Comparison of ENCODE assay signal across 8 cellular contexts in genomic region chr1:229557913-229558414, GRCh38. TPM values are rescaled to one million over a fixed set of nuclear protein-coding genes. Genes with fewer than 3 reads are reported as not detected.
A peak's percentile ranks its signal among the peaks of the same experiment; 100 is the strongest.
DNase-seq lines count a peak whose midpoint lies in the region; ATAC-seq and TF ChIP-seq lines count a peak whose summit lies in the region.

No MANE protein-coding gene starts in this region.

- H3K9me3 ChIP-seq in BE2C (no peaks in the 10 kb centered on the region), SK-N-SH (no peaks in the 10 kb centered on the region)

- no peak overlapping the region for H2AFZ ChIP-seq in SK-N-SH (ENCODE audit: low read depth)

- H3K27ac ChIP-seq in SK-N-SH (ENCODE audit: low read depth in 2 of 2, low read length in 1 of 2), result peak overlapping the region; percentile 10 to 75; a peak in 2 of 4 replicates

- H3K36me3 ChIP-seq in BE2C (no peaks in the 10 kb centered on the region), SK-N-SH (replicated peaks in 1 of 2; ENCODE audit: control insufficient read depth in 1 of 2, insufficient read depth in 2 of 2, low read length in 1 of 2) (no peaks in the 10 kb centered on the region)

- 0% methylated on average over 10 of the region's 59 CpGs for WGBS in SK-N-SH (ENCODE audit: low lambda C conversion rate)

- H3K4me1 ChIP-seq in BE2C (no peaks in the 10 kb centered on the region; the same call in none of the 2 replicates), SK-N-SH (ENCODE audit: control insufficient read depth in 1 of 2, insufficient read depth in 2 of 2, low read depth in 1 of 2, low read length in 1 of 2) (peaks cover 0 to 14% of the 10 kb centered on the region in 2 experiments; a peak in 2 of 4 replicates)

- H4K20me1 ChIP-seq in SK-N-SH (ENCODE audit: insufficient read depth), result peaks cover 3% of the 10 kb centered on the region

- H3K9ac ChIP-seq in SK-N-SH, result peak overlapping the region; percentile 66; the same call in 1 of the 2 replicates

- POLR2A ChIA-PET in SK-N-SH (lab: Yijun Ruan, JAX), result interaction anchor here (0.9 to 1.2 kb wide), 2 partner anchors 30 to 69 kb away, joined by 4 read pairs; no protein-coding TSS in a partner anchor

- peak overlapping the region; percentile 73 for H3K4me3 ChIP-seq in BE2C (ENCODE audit: low read depth, low read length)
- H3K4me3 ChIP-seq in SK-N-SH (ENCODE audit: low read depth in 2 of 2, low read length in 1 of 2), result peak overlapping the region; percentile 72 to 90

- no peak for TF ChIP-seq EP300 in SK-N-SH (IDR thresholded peaks at IDR 0.05; ENCODE audit: borderline replicate concordance in 1 of 2, low read depth in 1 of 2, low read length in 1 of 2)

- TF ChIP-seq CTCF in BE2C (IDR thresholded peaks at IDR 0.05; ENCODE audit: low read depth, low read length) (no peak), SK-N-SH (IDR thresholded peaks at IDR 0.05) (no peak)

- H3K27me3 ChIP-seq in BE2C, result no peaks in the 10 kb centered on the region
- H3K27me3 ChIP-seq in SK-N-SH (ENCODE audit: insufficient read depth), result no peaks in the 10 kb centered on the region

- H3K4me2 ChIP-seq in SK-N-SH, result peak overlapping the region; percentile 93

- peak; percentile 55 for DNase-seq in BE2C
- peak; percentile 80 for DNase-seq in SK-N-SH
- DNase-seq in amygdala (lab: John Stamatoyannopoulos, UW), result peak in 36 of 56 donors; percentile 6 to 69 (median 32)
- DNase-seq in hepatic stellate cell (ENCODE audit: low spot score), result peak; percentile 41
- peak; percentile 49 for DNase-seq in putamen (ENCODE audit: low spot score)
- DNase-seq in cerebellar nuclear complex (lab: John Stamatoyannopoulos, UW), result no peak

- peaks cover 50% of the 10 kb centered on the region for H3K79me2 ChIP-seq in SK-N-SH (ENCODE audit: insufficient read depth)

- peak; percentile 24 for ATAC-seq in GM19023 (IDR thresholded peaks at IDR 0.05; ENCODE audit: unreplicated experiment)
- ATAC-seq in HG03135 (IDR thresholded peaks at IDR 0.05; ENCODE audit: unreplicated experiment), result peak; percentile 23

- no peak for TF ChIP-seq RAD21 in SK-N-SH (IDR thresholded peaks at IDR 0.05; ENCODE audit: low read length)

- no peaks in the 10 kb centered on the region for H3F3A ChIP-seq in SK-N-SH (replicated peaks; ENCODE audit: insufficient read depth)

- no peaks in the 10 kb centered on the region for H3K9me2 ChIP-seq in SK-N-SH

- CTCF ChIA-PET in SK-N-SH (lab: Yijun Ruan, JAX), result interaction anchor here (0.6 to 3.7 kb wide), 26 partner anchors 10 to 894 kb away, joined by 3 to 42 read pairs (median 4); partner anchors contain the start of genes TAF5L and URB2

TF ChIP-seq in SK-N-SH, 30 proteins besides CTCF, POLR2A, EP300 and RAD21:
- TF ChIP-seq MXI1 (IDR thresholded peaks at IDR 0.05; ENCODE audit: low read depth, low read length), result peak; percentile 51; the same call in 1 of the 2 replicates
- TF ChIP-seq POLR2AphosphoS5 (IDR thresholded peaks at IDR 0.05; ENCODE audit: low read depth, low read length), result no peak
TF ChIP-seq in SK-N-SH: peak in this region for 1.

RNA-seq across cellular contexts. Expression of gene ABCB10, which starts 0.5 kb away (rescaled TPM):
- polyA plus RNA-seq in BE2C (2012; ENCODE audit: insufficient read depth, insufficient read length, low read depth), result 5.7 TPM
- 5.7 and 7.4 TPM in 2 replicates for polyA plus RNA-seq in SK-N-SH (2012; rRNA removed)
- 6.8 and 7.7 TPM in 2 replicates for polyA plus RNA-seq in SK-N-SH (2012; cell fraction: cytosol; rRNA removed)
- polyA plus RNA-seq in SK-N-SH (2012; cell fraction: nucleus; rRNA removed), result 6.9 and 9.0 TPM in 2 replicates

RNA-seq across cellular contexts. Expression of gene NUP133, which starts 49.8 kb away (rescaled TPM):
- polyA plus RNA-seq in BE2C (2012; ENCODE audit: insufficient read depth, insufficient read length, low read depth), result 19.5 TPM
- 10.9 and 14.8 TPM in 2 replicates for polyA plus RNA-seq in SK-N-SH (2012; rRNA removed)
- polyA plus RNA-seq in SK-N-SH (2012; cell fraction: cytosol; rRNA removed), result 14.1 and 14.4 TPM in 2 replicates
- polyA plus RNA-seq in SK-N-SH (2012; cell fraction: nucleus; rRNA removed), result 8.5 and 17.0 TPM in 2 replicates

Comparison
In these comparisons a context has a peak if more than half of its experiments do, and no peak if none do; other contexts are left out.
1. DNase-seq: peak in BE2C (single experiment), SK-N-SH (single experiment), amygdala (36 of 56), hepatic stellate cell (single experiment) and putamen (single experiment); none in cerebellar nuclear complex (0 of 2).